Comparison of ENCODE assay signal across 9 cellular contexts in the genomic region with DNA sequence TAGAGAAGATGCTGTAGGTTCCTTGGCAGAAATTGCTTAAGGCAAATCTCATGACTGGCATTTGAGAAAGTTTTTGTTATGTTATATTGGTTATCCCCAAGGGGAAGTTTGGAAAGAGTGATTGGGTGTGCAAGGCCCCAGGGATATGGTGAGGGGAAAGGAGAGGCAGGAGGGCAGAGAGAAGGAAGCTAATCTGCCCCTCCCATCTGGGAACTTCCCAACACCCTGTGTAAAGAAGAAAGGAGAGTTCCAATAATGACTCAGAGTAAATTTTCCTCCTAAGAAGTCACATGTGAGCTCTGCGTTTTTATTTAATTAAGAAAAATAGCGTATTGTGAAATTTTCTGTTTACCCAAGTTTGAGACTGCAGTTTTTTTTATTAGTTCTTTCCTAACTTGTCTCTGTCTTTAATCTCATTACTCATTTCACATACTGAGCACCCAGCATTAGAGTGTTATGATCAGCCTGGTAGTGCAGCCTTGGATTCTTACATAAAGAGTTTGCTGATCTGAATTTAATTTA. TPM values are rescaled to one million over a fixed set of nuclear protein-coding genes. Genes with fewer than 3 reads are reported as not detected.
DNase-seq lines count a peak whose midpoint lies in the region; ATAC-seq and TF ChIP-seq lines count a peak whose summit lies in the region.
"Had no signal": no experiment of that assay in that cellular context is flagged by ENCODE, and none has a peak within 500 bp of the region (broad histone marks: within the 10 kb centered on the region; RNA-seq: fewer than 3 reads in every experiment).

No MANE protein-coding gene starts in this region.

- H3F3A ChIP-seq in SU-DHL-6 (ENCODE audit: insufficient read depth), result peaks cover 76% of the 10 kb centered on the region

- peak overlapping the region; percentile 23 for H3K9ac ChIP-seq in SU-DHL-6 (ENCODE audit: low read length)

- H3K36me3 ChIP-seq in SU-DHL-6 (ENCODE audit: low read length) (peaks cover 5% of the 10 kb centered on the region; the same call in 1 of the 2 replicates), tibial artery (no peaks in the 10 kb centered on the region)

- DNase-seq in H4 (ENCODE audit: low spot score), result peak; percentile 95
- DNase-seq in right cardiac atrium, result peak in 1 of 3 donors; percentile 20
- DNase-seq in tibial artery, result peak; percentile 60 to 72
- no peak for DNase-seq in hippocampal formation (lab: John Stamatoyannopoulos, UW)
- DNase-seq in activated CD4-positive, alpha-beta T cell treated with anti-CD3 and anti-CD28 coated beads, Interleukin-2, amount 50 U/mL, for 48 hours, result no peak
- no peak for DNase-seq in dorsolateral prefrontal cortex

- H3K4me1 ChIP-seq in right cardiac atrium (ENCODE audit: control insufficient read depth, insufficient read depth, low read length), result no peaks in the 10 kb centered on the region
- peaks cover 0 to 13% (median 0%) of the 10 kb centered on the region in 4 donors for H3K4me1 ChIP-seq in tibial artery

- H3K79me2 ChIP-seq in SU-DHL-6 (ENCODE audit: insufficient read depth, low read length), result peaks cover 26% of the 10 kb centered on the region

- peak overlapping the region; percentile 97 for H3K4me2 ChIP-seq in SU-DHL-6 (ENCODE audit: low read depth, low read length, poor library complexity, severe bottlenecking)

- H3K9me3 ChIP-seq in SU-DHL-6 (ENCODE audit: insufficient read depth, low read length), result no peaks in the 10 kb centered on the region
- H3K9me3 ChIP-seq in right cardiac atrium (ENCODE audit: control insufficient read depth, low read length), result no peaks in the 10 kb centered on the region
- H3K9me3 ChIP-seq in tibial artery, result no peaks in the 10 kb centered on the region

- H2AFZ ChIP-seq in SU-DHL-6 (ENCODE audit: low read depth, low read length, severe bottlenecking), result peak overlapping the region; percentile 66

- H3K27ac ChIP-seq in SU-DHL-6 (ENCODE audit: low read depth, low read length) (peak overlapping the region; percentile 89), right cardiac atrium (ENCODE audit: low read length) (no peak overlapping the region), tibial artery (no peak overlapping the region), dorsolateral prefrontal cortex (no peak overlapping the region)
- H3K27ac ChIP-seq: VCaP had no signal

- 39% methylated on average over 2 of the region's 2 CpGs for WGBS in right cardiac atrium

- H3K27me3 ChIP-seq in SU-DHL-6 (ENCODE audit: low read length) (no peaks in the 10 kb centered on the region), right cardiac atrium (ENCODE audit: control insufficient read depth, insufficient read depth) (no peaks in the 10 kb centered on the region), tibial artery (no peaks in the 10 kb centered on the region), dorsolateral prefrontal cortex (no peaks in the 10 kb centered on the region)

- intact Hi-C loops in right cardiac atrium (cut with DNase I) (no loop called here), tibial artery (cut with DNase I; ENCODE audit: low total_unique reads) (no loop called here), dorsolateral prefrontal cortex (cut with DNase I) (no loop called here)

- H3K9me2 ChIP-seq in SU-DHL-6 (replicated peaks; ENCODE audit: insufficient read depth, low read length), result no peaks in the 10 kb centered on the region

- H3K4me3 ChIP-seq in SU-DHL-6 (ENCODE audit: insufficient read depth, low read length, poor library complexity, severe bottlenecking) (no peak overlapping the region), right cardiac atrium (ENCODE audit: low read length) (no peak overlapping the region), tibial artery (no peak overlapping the region), dorsolateral prefrontal cortex (no peak overlapping the region)

- TF ChIP-seq CTCF in SU-DHL-6 (IDR thresholded peaks at IDR 0.05; ENCODE audit: insufficient read depth, low read length, poor library complexity, severe bottlenecking), result no peak
- TF ChIP-seq CTCF in tibial artery (IDR thresholded peaks at IDR 0.05), result no peak
- no peak for TF ChIP-seq CTCF in dorsolateral prefrontal cortex (IDR thresholded peaks at IDR 0.05 in 54 of 56, conservative IDR thresholded peaks at IDR 0.05 in 2 of 56; ENCODE audit: low read depth in 1 of 56, partially characterized antibody in 56 of 56)

- ATAC-seq in right cardiac atrium, result peak; percentile 79 to 82
- no peak for ATAC-seq in HG03520 (IDR thresholded peaks at IDR 0.05; ENCODE audit: unreplicated experiment)

- no peaks in the 10 kb centered on the region for H4K20me1 ChIP-seq in SU-DHL-6 (ENCODE audit: low read depth, low read length)

RNA-seq across cellular contexts. Expression of gene KYNU, which starts 3.1 kb away (rescaled TPM):
- 304 and 345 TPM in 2 replicates for total RNA-seq in H4 (2014; rRNA removed; shearing (Covaris generic))
- total RNA-seq in right cardiac atrium, result 1 to 10 TPM; 1.4 to 2.3 (median 2.1) TPM
- 0.50 TPM for polyA plus RNA-seq in right cardiac atrium
- 1 to 10 TPM in 81 of 120 experiments, under 1 TPM in 38, not detected in 1; 0.11 to 5.1 (median 1.3) TPM for total RNA-seq in dorsolateral prefrontal cortex

Comparison
In these comparisons a context has a peak if more than half of its experiments do, and no peak if none do; other contexts are left out.
1. DNase-seq: peak in H4 (single experiment) and tibial artery (2 of 2); none in hippocampal formation (0 of 2), activated CD4-positive, alpha-beta T cell treated with anti-CD3 and anti-CD28 coated beads, Interleukin-2, amount 50 U/mL, for 48 hours (0 of 2) and dorsolateral prefrontal cortex (0 of 10).
2. RNA of gene KYNU, which starts 3.1 kb away (total RNA-seq): 304 to 345 TPM in H4; 1.4 to 2.3 TPM in right cardiac atrium and 0.11 to 5.1 TPM in dorsolateral prefrontal cortex; every median in the first group is over 10 times any median in the second.